Comparison of ENCODE assay signal across 14 cellular contexts in the genomic region with DNA sequence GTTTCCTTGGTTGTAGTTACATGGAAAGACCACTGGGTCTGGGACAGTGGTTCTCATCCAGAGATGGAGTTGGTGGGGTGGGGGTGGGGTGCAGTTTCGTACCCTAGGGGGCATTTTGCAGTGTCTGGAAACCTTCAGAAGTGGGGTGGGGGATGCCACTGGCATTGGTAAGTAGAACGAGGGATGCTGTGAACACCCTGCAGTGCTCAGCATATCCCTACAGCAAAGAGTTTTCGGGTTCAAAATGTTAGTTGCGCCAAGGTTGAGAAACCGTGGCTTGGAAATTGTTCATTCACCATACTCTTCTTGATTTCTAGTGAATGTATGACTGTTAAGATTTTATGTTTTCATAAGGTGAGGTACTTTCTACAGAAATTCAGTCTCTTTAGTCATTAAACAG. TPM values are rescaled to one million over a fixed set of nuclear protein-coding genes. Genes with fewer than 3 reads are reported as not detected.
DNase-seq lines count a peak whose midpoint lies in the region; ATAC-seq, FAIRE-seq and TF ChIP-seq lines count a peak whose summit lies in the region.
"Had no signal": no experiment of that assay in that cellular context is flagged by ENCODE, and none has a peak within 500 bp of the region (broad histone marks: within the 10 kb centered on the region; RNA-seq: fewer than 3 reads in every experiment).

No MANE protein-coding gene starts in this region.

- no peaks in the 10 kb centered on the region for H3K9me2 ChIP-seq in Karpas-422 (replicated peaks; ENCODE audit: insufficient read depth, low read length)

- H3K9ac ChIP-seq in Karpas-422 (ENCODE audit: low read length) = no peak overlapping the region
- H3K9ac ChIP-seq in astrocyte (ENCODE audit: low read length) = no peak overlapping the region
- H3K9ac ChIP-seq in smooth muscle cell (ENCODE audit: low read depth) = no peak overlapping the region

- H3K4me3 Mint-ChIP-seq in activated CD4-positive, alpha-beta T cell treated with anti-CD3 and anti-CD28 coated beads, Interleukin-2, amount 10 ng/mL, durations not matched to agents 7 days and 5 days = peak overlapping the region; percentile 61
- no peak overlapping the region for H3K4me3 Mint-ChIP-seq in astrocyte (ENCODE audit: unreplicated experiment)

- H3K79me2 ChIP-seq in Karpas-422 (ENCODE audit: low read length) = peaks cover 97% of the 10 kb centered on the region
- peaks cover 55% of the 10 kb centered on the region for H3K79me2 ChIP-seq in astrocyte (ENCODE audit: insufficient read depth, low read length)
- peaks cover 57% of the 10 kb centered on the region for H3K79me2 ChIP-seq in smooth muscle cell (ENCODE audit: low read depth)

- peaks cover 68% of the 10 kb centered on the region for H3K4me1 Mint-ChIP-seq in activated CD4-positive, alpha-beta T cell treated with anti-CD3 and anti-CD28 coated beads, Interleukin-2, amount 10 ng/mL, durations not matched to agents 7 days and 5 days
- peaks cover 33% of the 10 kb centered on the region for H3K4me1 Mint-ChIP-seq in astrocyte (ENCODE audit: low read depth, unreplicated experiment)

- no peaks in the 10 kb centered on the region for H3F3A ChIP-seq in smooth muscle cell (ENCODE audit: low read depth)

- WGBS in smooth muscle cell (ENCODE audit: low lambda C conversion rate) = 96% methylated on average over 5 of the region's 5 CpGs
- WGBS in body of pancreas, 2 donors = 86% methylated on average over 5 of the region's 5 CpGs

- H3K9me3 ChIP-seq in Karpas-422 (ENCODE audit: low read length) (no peaks in the 10 kb centered on the region), astrocyte (ENCODE audit: insufficient read depth, low read depth, low read length) (no peaks in the 10 kb centered on the region), smooth muscle cell (replicated peaks; ENCODE audit: low read depth) (no peaks in the 10 kb centered on the region), body of pancreas (no peaks in the 10 kb centered on the region)
- H3K9me3 ChIP-seq: esophagus squamous epithelium had no signal

- H3K4me1 ChIP-seq in Karpas-422 (ENCODE audit: low read length) = peaks cover 65% of the 10 kb centered on the region
- H3K4me1 ChIP-seq in astrocyte (ENCODE audit: insufficient read depth, low read length) = peaks cover 13% of the 10 kb centered on the region
- no peaks in the 10 kb centered on the region for H3K4me1 ChIP-seq in smooth muscle cell (ENCODE audit: low read depth)
- H3K4me1 ChIP-seq in body of pancreas = no peaks in the 10 kb centered on the region

- H3K4me3 ChIP-seq in Karpas-422 (ENCODE audit: low read length) (no peak overlapping the region), astrocyte (ENCODE audit: insufficient read depth, low read depth, low read length) (no peak overlapping the region), smooth muscle cell (no peak overlapping the region), body of pancreas (no peak overlapping the region)
- H3K4me3 ChIP-seq: lung, PC-9 had no signal

- H2AFZ ChIP-seq in Karpas-422 (ENCODE audit: low read length) = no peak overlapping the region
- H2AFZ ChIP-seq in astrocyte (ENCODE audit: low read depth, low read length) = no peak overlapping the region
- no peak overlapping the region for H2AFZ ChIP-seq in smooth muscle cell (ENCODE audit: low read depth)
- H2AFZ ChIP-seq: PC-9 had no signal

- no peak for TF ChIP-seq POLR2A in body of pancreas (IDR thresholded peaks at IDR 0.05)

- H3K9me3 Mint-ChIP-seq in activated CD4-positive, alpha-beta T cell treated with anti-CD3 and anti-CD28 coated beads, Interleukin-2, amount 10 ng/mL, durations not matched to agents 7 days and 5 days = no peaks in the 10 kb centered on the region
- H3K9me3 Mint-ChIP-seq in astrocyte (ENCODE audit: unreplicated experiment) = no peaks in the 10 kb centered on the region

- CTCF ChIA-PET in activated CD4-positive, alpha-beta T cell treated with anti-CD3 and anti-CD28 coated beads, Interleukin-2, amount 10 ng/mL, durations not matched to agents 7 days and 5 days (lab: Charles Lee) = interaction anchor here (1.1 to 3.0 kb wide), 3 partner anchors 11 to 70 kb away, joined by 3 to 9 read pairs (median 4); no protein-coding TSS in a partner anchor

- H4K20me1 ChIP-seq in Karpas-422 (ENCODE audit: insufficient read depth, low read depth, low read length) (peaks cover 57% of the 10 kb centered on the region), astrocyte (ENCODE audit: insufficient read depth, low read length) (peaks cover 71% of the 10 kb centered on the region), smooth muscle cell (ENCODE audit: low read depth) (peaks cover 86% of the 10 kb centered on the region)

- POLR2A ChIA-PET in activated CD4-positive, alpha-beta T cell treated with anti-CD3 and anti-CD28 coated beads, Interleukin-2, amount 10 ng/mL, durations not matched to agents 7 days and 5 days (lab: Charles Lee) = no interaction called here

- FAIRE-seq in astrocyte (lab: Jason Lieb, UNC) = no peak
- FAIRE-seq: urothelium cell line had no signal

- DNase-seq in activated CD4-positive, alpha-beta T cell treated with anti-CD3 and anti-CD28 coated beads, Interleukin-2, amount 10 ng/mL, durations not matched to agents 7 days and 5 days = no peak
- no peak for DNase-seq in activated CD4-positive, alpha-beta T cell treated with anti-CD3 and anti-CD28 coated beads for 48 hours
- DNase-seq in Karpas-422 (no peak), astrocyte (ENCODE audit: low read depth) (no peak), smooth muscle cell (lab: John Stamatoyannopoulos, UW; ENCODE audit: unreplicated experiment) (no peak), NOMO-1 treated with dmso at 0.1 percent for 144 hours (lab: John Stamatoyannopoulos, UW; ENCODE audit: unreplicated experiment) (no peak), body of pancreas (no peak)
- DNase-seq: esophagus squamous epithelium, NCI-H1048, occipital lobe had no signal

- peak overlapping the region; percentile 89 for H3K27ac Mint-ChIP-seq in activated CD4-positive, alpha-beta T cell treated with anti-CD3 and anti-CD28 coated beads, Interleukin-2, amount 10 ng/mL, durations not matched to agents 7 days and 5 days
- H3K27ac Mint-ChIP-seq in astrocyte (ENCODE audit: unreplicated experiment) = peak overlapping the region; percentile 3

- no peaks in the 10 kb centered on the region for H3K27me3 Mint-ChIP-seq in activated CD4-positive, alpha-beta T cell treated with anti-CD3 and anti-CD28 coated beads, Interleukin-2, amount 10 ng/mL, durations not matched to agents 7 days and 5 days
- H3K27me3 Mint-ChIP-seq in astrocyte (ENCODE audit: low read depth, unreplicated experiment) = no peaks in the 10 kb centered on the region

- H3K27ac ChIP-seq in Karpas-422 (ENCODE audit: low read length) = peak overlapping the region; percentile 48
- no peak overlapping the region for H3K27ac ChIP-seq in astrocyte (ENCODE audit: low read depth, low read length)
- peak overlapping the region; percentile 26 for H3K27ac ChIP-seq in smooth muscle cell (ENCODE audit: low read depth)
- no peak overlapping the region for H3K27ac ChIP-seq in body of pancreas
- H3K27ac ChIP-seq: PC-9 had no signal

- H3K36me3 Mint-ChIP-seq in activated CD4-positive, alpha-beta T cell treated with anti-CD3 and anti-CD28 coated beads, Interleukin-2, amount 10 ng/mL, durations not matched to agents 7 days and 5 days (ENCODE audit: low read depth) = peaks cover 9% of the 10 kb centered on the region
- no peaks in the 10 kb centered on the region for H3K36me3 Mint-ChIP-seq in astrocyte (ENCODE audit: low read depth, unreplicated experiment)

- no peaks in the 10 kb centered on the region for H3K27me3 ChIP-seq in Karpas-422 (ENCODE audit: low read length)
- H3K27me3 ChIP-seq in astrocyte (ENCODE audit: insufficient read depth, low read length) = no peaks in the 10 kb centered on the region
- no peaks in the 10 kb centered on the region for H3K27me3 ChIP-seq in smooth muscle cell (ENCODE audit: low read depth)
- no peaks in the 10 kb centered on the region for H3K27me3 ChIP-seq in body of pancreas
- H3K27me3 ChIP-seq: esophagus squamous epithelium had no signal

- intact Hi-C loops in body of pancreas (cut with DNase I) = no loop called here

- ATAC-seq in esophagus mucosa (no peak), body of pancreas (no peak)

- TF ChIP-seq CTCF in astrocyte (IDR thresholded peaks at IDR 0.05; ENCODE audit: insufficient read depth, low read depth, low read length) (no peak), smooth muscle cell (IDR thresholded peaks at IDR 0.05; ENCODE audit: borderline replicate concordance, insufficient read depth, poor library complexity, severe bottlenecking) (peak; percentile 8), body of pancreas (IDR thresholded peaks at IDR 0.05) (no peak)

- H3K4me2 ChIP-seq in Karpas-422 (ENCODE audit: low read depth, low read length, poor library complexity, severe bottlenecking) (peak overlapping the region; percentile 3), astrocyte (ENCODE audit: low read length) (peak overlapping the region; percentile 45), smooth muscle cell (no peak overlapping the region)
- H3K4me2 ChIP-seq: PC-9 had no signal

- H3K36me3 ChIP-seq in Karpas-422 (ENCODE audit: insufficient read depth, low read length) (peaks cover 25% of the 10 kb centered on the region), astrocyte (ENCODE audit: insufficient read depth, low read length) (no peaks in the 10 kb centered on the region), smooth muscle cell (ENCODE audit: low read depth) (no peaks in the 10 kb centered on the region), body of pancreas (replicated peaks in 1 of 2; ENCODE audit: insufficient read depth in 1 of 2, low read depth in 2 of 2) (no peaks in the 10 kb centered on the region)
- H3K36me3 ChIP-seq: esophagus squamous epithelium had no signal

RNA-seq across cellular contexts. Expression of a gene that starts 28.7 kb away (rescaled TPM):
- total RNA-seq in activated CD4-positive, alpha-beta T cell treated with anti-CD3 and anti-CD28 coated beads, Interleukin-2, amount 10 ng/mL, durations not matched to agents 7 days and 5 days = 10 to 100 TPM; 38.9 to 40.2 TPM
- 79.1 and 135 TPM in 2 replicates for total RNA-seq in Karpas-422 (2014; rRNA removed; shearing (Covaris generic); ENCODE audit: low replicate concordance)
- total RNA-seq in astrocyte (25.3 and 25.9 TPM in 2 replicates), smooth muscle cell (10.8 and 24.6 TPM in 2 replicates), esophagus mucosa (15.1 TPM), body of pancreas (10 to 100 TPM; 10.4 to 22.7 TPM)
- polyA plus RNA-seq in smooth muscle cell = 9.4 and 13.1 TPM in 2 replicates

Comparison
In these comparisons a context has a peak if more than half of its experiments do, and no peak if none do; other contexts are left out.
1. H3K27ac ChIP-seq: peak in Karpas-422 (single experiment) and smooth muscle cell (single experiment); none in astrocyte (single experiment) and body of pancreas (0 of 4).